Comparison of ENCODE assay signal across 27 cellular contexts in genomic region chr7:23343806-23344500, GRCh38. TPM values are rescaled to one million over a fixed set of nuclear protein-coding genes. Genes with fewer than 3 reads are reported as not detected.
DNase-seq lines count a peak whose midpoint lies in the region; ATAC-seq and TF ChIP-seq lines count a peak whose summit lies in the region.
"Had no signal": no experiment of that assay in that cellular context is flagged by ENCODE, and none has a peak within 500 bp of the region (broad histone marks: within the 10 kb centered on the region; RNA-seq: fewer than 3 reads in every experiment).

No MANE protein-coding gene starts in this region.

- no peak for TF ChIP-seq EP300 in suprapubic skin (IDR thresholded peaks at IDR 0.05)

- WGBS in thyroid gland, 2 donors = 78 to 81% methylated on average over 10 of the region's 10 CpGs
- 85% methylated on average over 10 of the region's 10 CpGs for WGBS in prostate gland
- 89% methylated on average over 10 of the region's 10 CpGs for WGBS in suprapubic skin

- peak overlapping the region in 2 of 3 donors; percentile 63 to 74 for H3K27ac ChIP-seq in thyroid gland
- no peak overlapping the region for H3K27ac ChIP-seq in prostate gland
- no peak overlapping the region for H3K27ac ChIP-seq in suprapubic skin
- H3K27ac ChIP-seq: breast epithelium, foreskin keratinocyte, neutrophil, transverse colon had no signal

- TF ChIP-seq CTCF in natural killer cell (IDR thresholded peaks at IDR 0.05) (no peak), WTC11 (IDR thresholded peaks at IDR 0.05) (no peak), thyroid gland (IDR thresholded peaks at IDR 0.05) (no peak), prostate gland (IDR thresholded peaks at IDR 0.05) (no peak), suprapubic skin (IDR thresholded peaks at IDR 0.05) (no peak)

- H3K36me3 ChIP-seq in thyroid gland (no peaks in the 10 kb centered on the region), prostate gland (no peaks in the 10 kb centered on the region), suprapubic skin (no peaks in the 10 kb centered on the region)
- H3K36me3 ChIP-seq: breast epithelium, neutrophil, transverse colon had no signal

- TF ChIP-seq POLR2A in thyroid gland (IDR thresholded peaks at IDR 0.05) (no peak), prostate gland (IDR thresholded peaks at IDR 0.05) (no peak), suprapubic skin (IDR thresholded peaks at IDR 0.05) (no peak)

- no peak overlapping the region for H3K4me3 ChIP-seq in thyroid gland (replicated peaks in 1 of 3)
- no peak overlapping the region for H3K4me3 ChIP-seq in prostate gland
- no peak overlapping the region for H3K4me3 ChIP-seq in suprapubic skin
- H3K4me3 ChIP-seq: breast epithelium, HAP-1, lung, transverse colon had no signal

- peaks cover 56 to 68% of the 10 kb centered on the region in 2 donors for H3K4me1 ChIP-seq in thyroid gland
- no peaks in the 10 kb centered on the region for H3K4me1 ChIP-seq in prostate gland (replicated peaks)
- H3K4me1 ChIP-seq in suprapubic skin = no peaks in the 10 kb centered on the region
- H3K4me1 ChIP-seq: breast epithelium had no signal

- no peaks in the 10 kb centered on the region for H3K9me3 ChIP-seq in thyroid gland
- no peaks in the 10 kb centered on the region for H3K9me3 ChIP-seq in prostate gland
- no peaks in the 10 kb centered on the region for H3K9me3 ChIP-seq in suprapubic skin
- H3K9me3 ChIP-seq: breast epithelium, HAP-1, neutrophil, transverse colon had no signal

- H3K36me3 Mint-ChIP-seq in natural killer cell (no peaks in the 10 kb centered on the region), WTC11 (peaks cover 82% of the 10 kb centered on the region)
- H3K36me3 Mint-ChIP-seq in natural killer cell treated with Interleukin-12 subunit alpha and Interleukin-12 subunit beta and Interleukin-15 and Interleukin-18, amount 100 ng/mL, for 72 hours = no peaks in the 10 kb centered on the region
- H3K36me3 Mint-ChIP-seq: CD4-positive, alpha-beta memory T cell had no signal

- intact Hi-C loops in natural killer cell (cut with micrococcal nuclease) (no loop called here), thyroid gland (cut with DNase I) (no loop called here), prostate gland (cut with DNase I) (no loop called here)

- no peak for ATAC-seq in natural killer cell
- no peak for ATAC-seq in natural killer cell treated with Interleukin-12 subunit alpha and Interleukin-12 subunit beta and Interleukin-15 and Interleukin-18, amount 100 ng/mL, for 72 hours
- ATAC-seq in WTC11 = no peak
- ATAC-seq: activated T-cell treated with anti-CD3 and anti-CD28 coated beads, Interleukin-2, amount 50 U/mL, for 4 hours; foreskin keratinocyte; stimulated activated naive CD8-positive, alpha-beta T cell treated with anti-CD3 and anti-CD28 coated beads, Interleukin-15, amount 100 ng/mL, for 72 hours had no signal

- POLR2A ChIA-PET in WTC11 (lab: Charles Lee) = no interaction called here

- H3K27ac Mint-ChIP-seq in natural killer cell (no peak overlapping the region), WTC11 (0 out of 2 replicates have a peak overlapping the region, but pooled peaks have one; percentile 3)
- H3K27ac Mint-ChIP-seq in natural killer cell treated with Interleukin-12 subunit alpha and Interleukin-12 subunit beta and Interleukin-15 and Interleukin-18, amount 100 ng/mL, for 72 hours = no peak overlapping the region
- H3K27ac Mint-ChIP-seq: activated CD4-positive, alpha-beta T cell treated with anti-CD3 and anti-CD28 coated beads, Interleukin-2, amount 10 ng/mL, durations not matched to agents 7 days and 5 days; stimulated activated naive CD8-positive, alpha-beta T cell treated with anti-CD3 and anti-CD28 coated beads, Interleukin-15, amount 100 ng/mL, for 72 hours had no signal

- peaks cover 6 to 7% of the 10 kb centered on the region in 2 donors for H3K27me3 Mint-ChIP-seq in natural killer cell (ENCODE audit: low read depth in 2 of 2)
- peaks cover 8% of the 10 kb centered on the region in 2 donors for H3K27me3 Mint-ChIP-seq in natural killer cell treated with Interleukin-12 subunit alpha and Interleukin-12 subunit beta and Interleukin-15 and Interleukin-18, amount 100 ng/mL, for 72 hours
- no peaks in the 10 kb centered on the region for H3K27me3 Mint-ChIP-seq in WTC11 (ENCODE audit: low read depth)
- H3K27me3 Mint-ChIP-seq: CD4-positive, alpha-beta memory T cell; stimulated activated naive CD8-positive, alpha-beta T cell treated with anti-CD3 and anti-CD28 coated beads, Interleukin-15, amount 100 ng/mL, for 72 hours had no signal

- CTCF ChIA-PET in WTC11 (lab: Charles Lee) = no interaction called here

- peaks cover 18 to 28% of the 10 kb centered on the region in 2 donors for H3K4me1 Mint-ChIP-seq in natural killer cell
- peaks cover 22 to 23% of the 10 kb centered on the region in 2 donors for H3K4me1 Mint-ChIP-seq in natural killer cell treated with Interleukin-12 subunit alpha and Interleukin-12 subunit beta and Interleukin-15 and Interleukin-18, amount 100 ng/mL, for 72 hours (ENCODE audit: low read depth in 2 of 2)
- H3K4me1 Mint-ChIP-seq in WTC11 = no peaks in the 10 kb centered on the region; the same call in 1 of the 2 replicates

- H3K27me3 ChIP-seq in thyroid gland = no peaks in the 10 kb centered on the region
- H3K27me3 ChIP-seq in prostate gland (replicated peaks; ENCODE audit: insufficient read depth) = no peaks in the 10 kb centered on the region
- no peaks in the 10 kb centered on the region for H3K27me3 ChIP-seq in suprapubic skin
- H3K27me3 ChIP-seq: foreskin keratinocyte, neutrophil had no signal

- no peak for DNase-seq in natural killer cell
- DNase-seq in natural killer cell treated with Interleukin-12 subunit alpha and Interleukin-12 subunit beta and Interleukin-15 and Interleukin-18, amount 100 ng/mL, for 72 hours (ENCODE audit: low spot score) = no peak
- no peak for DNase-seq in WTC11 (ENCODE audit: low spot score)
- DNase-seq in glomerular visceral epithelial cell (ENCODE audit: extremely low spot score) = peak; percentile 23
- DNase-seq in thyroid gland = no peak
- DNase-seq in prostate gland (ENCODE audit: low spot score) = no peak
- no peak for DNase-seq in RPMI8226
- DNase-seq in suprapubic skin (ENCODE audit: low spot score in 2 of 2) = no peak
- DNase-seq: 8988T; activated CD4-positive, alpha-beta T cell treated with anti-CD3 and anti-CD28 coated beads, Interleukin-2, amount 10 ng/mL, durations not matched to agents 7 days and 5 days; activated gamma-delta T cell treated with Interleukin-2 at 50 U/mL for 16 hours; activated T-cell treated with anti-CD3 and anti-CD28 coated beads, Interleukin-2, amount 50 U/mL, for 4 hours; AML-193; CD4-positive, alpha-beta memory T cell; effector CD4-positive, alpha-beta T cell; erythroblast; foreskin keratinocyte; NCI-H1417 treated with DMSO at 0.1 percent for 48 hours; NCI-H2107; SHP77; stimulated activated naive CD8-positive, alpha-beta T cell treated with anti-CD3 and anti-CD28 coated beads, Interleukin-15, amount 100 ng/mL, for 72 hours; T1000; transverse colon had no signal

- H3K4me3 Mint-ChIP-seq in natural killer cell (peak overlapping the region; percentile 11), WTC11 (no peak overlapping the region)
- no peak overlapping the region for H3K4me3 Mint-ChIP-seq in natural killer cell treated with Interleukin-12 subunit alpha and Interleukin-12 subunit beta and Interleukin-15 and Interleukin-18, amount 100 ng/mL, for 72 hours
- H3K4me3 Mint-ChIP-seq: activated CD4-positive, alpha-beta T cell treated with anti-CD3 and anti-CD28 coated beads, Interleukin-2, amount 10 ng/mL, durations not matched to agents 7 days and 5 days; activated T-cell treated with anti-CD3 and anti-CD28 coated beads, Interleukin-2, amount 50 U/mL, for 4 hours; stimulated activated naive CD8-positive, alpha-beta T cell treated with anti-CD3 and anti-CD28 coated beads, Interleukin-15, amount 100 ng/mL, for 72 hours had no signal

- H3K9me3 Mint-ChIP-seq in natural killer cell (no peaks in the 10 kb centered on the region), WTC11 (no peaks in the 10 kb centered on the region)
- H3K9me3 Mint-ChIP-seq in natural killer cell treated with Interleukin-12 subunit alpha and Interleukin-12 subunit beta and Interleukin-15 and Interleukin-18, amount 100 ng/mL, for 72 hours = no peaks in the 10 kb centered on the region
- H3K9me3 Mint-ChIP-seq: activated CD4-positive, alpha-beta T cell treated with anti-CD3 and anti-CD28 coated beads, Interleukin-2, amount 10 ng/mL, durations not matched to agents 7 days and 5 days; activated T-cell treated with anti-CD3 and anti-CD28 coated beads, Interleukin-2, amount 50 U/mL, for 4 hours; CD4-positive, alpha-beta memory T cell; stimulated activated naive CD8-positive, alpha-beta T cell treated with anti-CD3 and anti-CD28 coated beads, Interleukin-15, amount 100 ng/mL, for 72 hours had no signal

RNA-seq across cellular contexts. Expression of gene MALSU1, which starts 44.8 kb away (rescaled TPM):
- 10 to 100 TPM; 23.4 to 31.8 (median 26.3) TPM for total RNA-seq in natural killer cell
- 10 to 100 TPM; 43.0 to 60.4 TPM for total RNA-seq in natural killer cell treated with Interleukin-12 subunit alpha and Interleukin-12 subunit beta and Interleukin-15 and Interleukin-18, amount 100 ng/mL, for 72 hours
- 75.2 to 81.5 TPM (median 81.4 TPM) in 3 replicates for total RNA-seq in WTC11 (2021)
- 100 to 1,000 TPM in 2 of 4 donors, 10 to 100 TPM in 2; 76.1 to 211 (median 95.7) TPM for total RNA-seq in thyroid gland
- 10 to 100 TPM; 52.1 to 55.5 TPM for total RNA-seq in prostate gland
- total RNA-seq in suprapubic skin = 10 to 100 TPM; 35.7 to 80.2 (median 41.7) TPM

Comparison
In these comparisons a context has a peak if more than half of its experiments do, and no peak if none do; other contexts are left out.
1. H3K27ac ChIP-seq: peak in thyroid gland (2 of 3); none in prostate gland (0 of 2) and suprapubic skin (single experiment).